In genomic region chr11:1242289-1242688, GRCh38 we compare ENCODE assay signal across 22 cellular contexts. TPM values are rescaled to one million over a fixed set of nuclear protein-coding genes. Genes with fewer than 3 reads are reported as not detected.
"Had no signal": no experiment of that assay in that cellular context is flagged by ENCODE, and none has a peak within 500 bp of the region (broad histone marks: within the 10 kb centered on the region; RNA-seq: fewer than 3 reads in every experiment).

No MANE protein-coding gene starts in this region.

- FAIRE-seq: RCC 7860 had no signal

- H3K9me3 ChIP-seq: SK-N-SH had no signal

- DNase-seq: KBM-7, MV-4-11, NCI-H1048, NCI-H1105, NCI-H1417 treated with DMSO at 0.1 percent for 48 hours, NCI-H146, NCI-H1694 treated with DMSO at 0.1 percent for 48 hours, NCI-H1930, NCI-H2081, NCI-H2107, NCI-H2227 treated with DMSO at 0.1 percent for 48 hours, NCI-H446, NCI-H510A, NCI-H524 treated with DMSO at 0.1 percent for 48 hours, NCI-H69, NCI-H774, RPMI8226, SHP77, SK-N-SH had no signal

RNA-seq across cellular contexts. Expression of gene MUC5B, which starts 19.4 kb away (rescaled TPM):
- total RNA-seq: LHCN-M2, MCF 10A had no signal
- polyA plus RNA-seq: SK-N-SH had no signal
